Comparison of ENCODE assay signal across 19 cellular contexts in the genomic region with DNA sequence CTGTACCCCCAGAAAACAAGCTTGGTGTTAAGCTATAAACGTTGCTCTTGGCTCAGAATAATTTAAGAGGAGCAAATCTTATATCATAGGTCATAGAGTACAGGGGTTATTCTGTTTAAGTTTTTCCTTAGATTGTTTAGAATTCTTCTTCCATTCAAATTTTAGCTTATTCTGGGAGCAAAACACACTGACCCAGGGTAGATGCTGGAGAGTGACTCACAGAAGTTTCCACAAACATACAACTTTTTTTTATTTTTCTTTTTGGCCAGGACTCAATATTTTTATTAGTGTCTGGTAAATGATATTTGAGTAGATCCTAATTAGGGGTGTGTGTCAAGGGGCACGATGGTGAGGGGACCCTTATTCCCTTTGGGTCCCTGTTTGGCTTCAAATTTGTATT.
DNase-seq lines count a peak whose midpoint lies in the region; ATAC-seq and TF ChIP-seq lines count a peak whose summit lies in the region.
"Had no signal": no experiment of that assay in that cellular context is flagged by ENCODE, and none has a peak within 500 bp of the region (broad histone marks: within the 10 kb centered on the region; RNA-seq: fewer than 3 reads in every experiment).

No MANE protein-coding gene starts in this region.

- peaks cover 0 to 33% (median 9%) of the 10 kb centered on the region in 12 donors for H3K4me1 ChIP-seq in heart left ventricle
- peaks cover 0 to 12% of the 10 kb centered on the region in 2 donors for H3K4me1 ChIP-seq in muscle layer of duodenum (ENCODE audit: control insufficient read depth in 1 of 2, insufficient read depth in 2 of 2, low read length in 2 of 2)
- peaks cover 0 to 66% (median 21%) of the 10 kb centered on the region in 4 donors for H3K4me1 ChIP-seq in tibial artery
- H3K4me1 ChIP-seq: left lung had no signal

- WGBS in heart left ventricle, 4 donors: 59 to 71% (median 66%) methylated on average over 2 of the region's 2 CpGs

- H3K27me3 ChIP-seq in heart left ventricle: no peaks in the 10 kb centered on the region
- H3K27me3 ChIP-seq in muscle layer of duodenum (ENCODE audit: low read depth, low read length): no peaks in the 10 kb centered on the region
- no peaks in the 10 kb centered on the region for H3K27me3 ChIP-seq in tibial artery
- H3K27me3 ChIP-seq: left lung, neutrophil had no signal

- H3K27ac ChIP-seq in heart left ventricle (peak overlapping the region; percentile 3 to 84 (median 66)), coronary artery (peak overlapping the region; percentile 80 to 81), muscle layer of duodenum (ENCODE audit: low read length) (peak overlapping the region; percentile 48), tibial artery (peak overlapping the region; percentile 62 to 68)
- H3K27ac ChIP-seq: left lung, neutrophil, SK-N-MC had no signal

- DNase-seq in heart left ventricle (no peak), cardiac septum (ENCODE audit: low spot score) (no peak), coronary artery (ENCODE audit: low spot score) (no peak), tibial artery (no peak), NCI-H1436 (lab: John Stamatoyannopoulos, UW) (no peak), SKM-1 treated with dmso at 0.1 percent for 144 hours (lab: John Stamatoyannopoulos, UW; ENCODE audit: unreplicated experiment) (no peak), SKM-1 (lab: John Stamatoyannopoulos, UW; ENCODE audit: unreplicated experiment) (no peak)
- DNase-seq: activated CD4-positive, alpha-beta T cell treated with anti-CD3 and anti-CD28 coated beads for 36 hours; central memory CD4-positive, alpha-beta T cell; DMS153; effector memory CD8-positive, alpha-beta T cell; left lung; NCI-H1092 treated with DMSO at 0.1 percent for 48 hours; NCI-H2107; NCI-H774; stimulated activated CD4-positive, alpha-beta T cell treated with anti-CD3 and anti-CD28 coated beads, Interleukin-4, amount 100 ng/mL, for 1 hour had no signal

- intact Hi-C loops in heart left ventricle (cut with DNase I): no loop called here
- intact Hi-C loops in cardiac septum (cut with DNase I): loop anchor here (5.0 kb wide), 1 partner anchor 55 kb away; no protein-coding TSS in a partner anchor
- intact Hi-C loops in tibial artery (cut with DNase I; ENCODE audit: low total_unique reads): no loop called here

- no peak for TF ChIP-seq POLR2A in heart left ventricle (IDR thresholded peaks at IDR 0.05)

- no peak for ATAC-seq in heart left ventricle
- ATAC-seq: activated CD4-positive, alpha-beta T cell treated with anti-CD3 and anti-CD28 coated beads for 36 hours; effector memory CD8-positive, alpha-beta T cell had no signal

- no peak overlapping the region for H3K4me3 ChIP-seq in heart left ventricle
- no peak overlapping the region for H3K4me3 ChIP-seq in coronary artery
- H3K4me3 ChIP-seq in muscle layer of duodenum (ENCODE audit: low read depth in 1 of 2, low read length in 2 of 2): no peak overlapping the region
- no peak overlapping the region for H3K4me3 ChIP-seq in tibial artery
- H3K4me3 ChIP-seq: left lung, SK-N-MC had no signal

- H3K9me3 ChIP-seq in heart left ventricle: peaks cover 0 to 10% (median 0%) of the 10 kb centered on the region in 12 donors
- H3K9me3 ChIP-seq in muscle layer of duodenum (ENCODE audit: control insufficient read depth in 1 of 2, low read length in 2 of 2): peaks cover 0 to 4% of the 10 kb centered on the region in 2 donors
- H3K9me3 ChIP-seq in tibial artery: no peaks in the 10 kb centered on the region
- H3K9me3 ChIP-seq: neutrophil had no signal

- H3K36me3 ChIP-seq in heart left ventricle (no peaks in the 10 kb centered on the region), muscle layer of duodenum (ENCODE audit: control insufficient read depth in 1 of 2, insufficient read depth in 2 of 2, low read length in 2 of 2) (peaks cover 0 to 7% of the 10 kb centered on the region in 2 donors), tibial artery (no peaks in the 10 kb centered on the region)
- H3K36me3 ChIP-seq: left lung, neutrophil had no signal

- TF ChIP-seq CTCF in heart left ventricle (IDR thresholded peaks at IDR 0.05): no peak
- no peak for TF ChIP-seq CTCF in coronary artery (IDR thresholded peaks at IDR 0.05)
- TF ChIP-seq CTCF in tibial artery (IDR thresholded peaks at IDR 0.05): no peak
